In the genomic region with DNA sequence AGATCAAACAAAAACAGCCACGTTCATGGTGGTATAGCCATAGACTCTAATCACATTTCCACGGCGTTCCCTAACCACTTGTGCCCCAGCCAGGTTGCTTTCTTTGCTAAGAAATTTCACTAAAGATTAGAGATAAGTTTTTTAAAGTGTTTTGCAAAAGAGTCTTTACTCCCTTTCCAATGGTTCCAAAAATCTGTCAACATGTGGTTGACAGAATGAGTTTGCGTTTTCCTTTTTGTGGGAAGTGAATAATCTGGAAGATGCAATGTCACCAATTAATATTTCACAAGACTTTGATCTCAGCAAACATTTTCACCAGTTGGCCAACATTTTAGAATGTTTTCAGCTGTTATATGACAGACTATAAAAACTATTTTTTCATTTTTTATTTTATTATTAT, we compare ENCODE assay signal across 1 cellular context.
TF ChIP-seq lines count a peak whose summit lies in the region.

No MANE protein-coding gene starts in this region.

TF ChIP-seq in SK-N-SH, 30 proteins besides CTCF, POLR2A, EP300 and RAD21 (continued from another document):
- TF ChIP-seq, protein P1, sequence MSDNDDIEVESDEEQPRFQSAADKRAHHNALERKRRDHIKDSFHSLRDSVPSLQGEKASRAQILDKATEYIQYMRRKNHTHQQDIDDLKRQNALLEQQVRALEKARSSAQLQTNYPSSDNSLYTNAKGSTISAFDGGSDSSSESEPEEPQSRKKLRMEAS (IDR thresholded peaks at IDR 0.05; ENCODE audit: low read depth), result no peak
- TF ChIP-seq FOXM1 (IDR thresholded peaks at IDR 0.05; ENCODE audit: low read depth) (no peak), GABPA (IDR thresholded peaks at IDR 0.05; ENCODE audit: low read depth) (no peak), SIN3A (IDR thresholded peaks at IDR 0.05; ENCODE audit: borderline replicate concordance, low read depth, low read length) (no peak), POLR2AphosphoS5 (IDR thresholded peaks at IDR 0.05; ENCODE audit: low read depth, low read length) (no peak), EZH2phosphoT487 (IDR thresholded peaks at IDR 0.05; ENCODE audit: borderline replicate concordance, low read depth) (no peak), CHD2 (IDR thresholded peaks at IDR 0.05; ENCODE audit: low read length, partially characterized antibody) (no peak), MXI1 (IDR thresholded peaks at IDR 0.05; ENCODE audit: low read depth, low read length) (no peak), NRF1 (IDR thresholded peaks at IDR 0.05; ENCODE audit: low read depth, low read length) (no peak)
- TF ChIP-seq, protein P2, sequence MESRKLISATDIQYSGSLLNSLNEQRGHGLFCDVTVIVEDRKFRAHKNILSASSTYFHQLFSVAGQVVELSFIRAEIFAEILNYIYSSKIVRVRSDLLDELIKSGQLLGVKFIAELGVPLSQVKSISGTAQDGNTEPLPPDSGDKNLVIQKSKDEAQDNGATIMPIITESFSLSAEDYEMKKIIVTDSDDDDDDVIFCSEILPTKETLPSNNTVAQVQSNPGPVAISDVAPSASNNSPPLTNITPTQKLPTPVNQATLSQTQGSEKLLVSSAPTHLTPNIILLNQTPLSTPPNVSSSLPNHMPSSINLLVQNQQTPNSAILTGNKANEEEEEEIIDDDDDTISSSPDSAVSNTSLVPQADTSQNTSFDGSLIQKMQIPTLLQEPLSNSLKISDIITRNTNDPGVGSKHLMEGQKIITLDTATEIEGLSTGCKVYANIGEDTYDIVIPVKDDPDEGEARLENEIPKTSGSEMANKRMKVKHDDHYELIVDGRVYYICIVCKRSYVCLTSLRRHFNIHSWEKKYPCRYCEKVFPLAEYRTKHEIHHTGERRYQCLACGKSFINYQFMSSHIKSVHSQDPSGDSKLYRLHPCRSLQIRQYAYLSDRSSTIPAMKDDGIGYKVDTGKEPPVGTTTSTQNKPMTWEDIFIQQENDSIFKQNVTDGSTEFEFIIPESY (IDR thresholded peaks at IDR 0.05; ENCODE audit: borderline replicate concordance, low read depth), result no peak
- TF ChIP-seq, protein P3, sequence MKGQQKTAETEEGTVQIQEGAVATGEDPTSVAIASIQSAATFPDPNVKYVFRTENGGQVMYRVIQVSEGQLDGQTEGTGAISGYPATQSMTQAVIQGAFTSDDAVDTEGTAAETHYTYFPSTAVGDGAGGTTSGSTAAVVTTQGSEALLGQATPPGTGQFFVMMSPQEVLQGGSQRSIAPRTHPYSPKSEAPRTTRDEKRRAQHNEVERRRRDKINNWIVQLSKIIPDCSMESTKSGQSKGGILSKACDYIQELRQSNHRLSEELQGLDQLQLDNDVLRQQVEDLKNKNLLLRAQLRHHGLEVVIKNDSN (IDR thresholded peaks at IDR 0.05; ENCODE audit: borderline replicate concordance, low read depth), result no peak
- TF ChIP-seq, protein P4, sequence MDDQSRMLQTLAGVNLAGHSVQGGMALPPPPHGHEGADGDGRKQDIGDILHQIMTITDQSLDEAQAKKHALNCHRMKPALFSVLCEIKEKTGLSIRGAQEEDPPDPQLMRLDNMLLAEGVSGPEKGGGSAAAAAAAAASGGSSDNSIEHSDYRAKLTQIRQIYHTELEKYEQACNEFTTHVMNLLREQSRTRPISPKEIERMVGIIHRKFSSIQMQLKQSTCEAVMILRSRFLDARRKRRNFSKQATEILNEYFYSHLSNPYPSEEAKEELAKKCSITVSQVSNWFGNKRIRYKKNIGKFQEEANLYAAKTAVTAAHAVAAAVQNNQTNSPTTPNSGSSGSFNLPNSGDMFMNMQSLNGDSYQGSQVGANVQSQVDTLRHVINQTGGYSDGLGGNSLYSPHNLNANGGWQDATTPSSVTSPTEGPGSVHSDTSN (IDR thresholded peaks at IDR 0.05), result no peak
